Comparison of ENCODE assay signal across 8 cellular contexts in the genomic region with DNA sequence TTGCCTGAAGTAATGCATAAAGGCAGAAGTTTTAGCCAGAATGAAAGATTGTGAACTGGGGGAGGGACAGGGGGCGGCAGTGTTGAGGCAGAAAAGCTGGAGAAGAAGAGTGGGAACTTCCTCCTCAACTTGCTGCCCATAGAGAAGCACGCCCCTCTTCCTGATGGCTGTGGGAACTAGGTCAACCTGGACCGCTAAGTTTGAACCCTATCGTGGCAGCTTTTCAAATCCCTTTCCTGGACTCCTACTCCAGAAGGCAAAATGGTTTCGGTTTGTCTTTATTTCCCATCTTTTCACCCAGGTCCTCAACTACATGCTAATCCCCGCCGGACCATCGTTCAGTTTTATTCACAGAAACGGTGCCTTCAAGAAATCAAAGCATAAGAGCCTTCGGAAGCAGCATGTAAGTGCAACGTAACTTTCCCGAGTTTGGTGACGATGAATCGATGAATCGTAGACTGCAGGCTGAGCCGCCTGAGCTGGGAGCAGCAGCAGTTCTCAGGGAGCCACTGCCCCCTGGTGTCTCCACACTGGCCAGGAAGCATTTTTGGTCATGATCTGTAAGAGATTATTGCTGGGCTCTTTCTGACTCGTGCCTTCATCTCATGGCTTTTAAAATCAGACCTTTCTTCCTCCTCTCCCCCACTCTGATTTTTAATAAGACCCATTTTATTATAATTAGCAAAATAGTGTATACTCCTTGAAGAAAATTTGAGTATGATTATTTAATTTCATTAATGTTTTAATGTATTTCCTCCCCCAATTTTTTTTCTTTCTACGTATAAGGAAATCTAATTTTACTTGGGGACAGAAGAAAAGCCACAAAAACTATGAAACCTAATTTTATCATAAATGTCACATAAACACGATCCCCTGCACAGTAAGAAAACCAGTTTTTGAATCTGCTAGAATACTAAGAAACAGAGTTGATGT. TPM values are rescaled to one million over a fixed set of nuclear protein-coding genes. Genes with fewer than 3 reads are reported as not detected.
A peak's percentile ranks its signal among the peaks of the same experiment; 100 is the strongest.
DNase-seq lines count a peak whose midpoint lies in the region; TF ChIP-seq lines count a peak whose summit lies in the region.

No MANE protein-coding gene starts in this region.

- H3K27me3 ChIP-seq in HAP-1 (ENCODE audit: low read depth) (no peaks in the 10 kb centered on the region), MG63 (no peaks in the 10 kb centered on the region), SJCRH30 (no peaks in the 10 kb centered on the region), suprapubic skin (no peaks in the 10 kb centered on the region)

- TF ChIP-seq EP300 in suprapubic skin (IDR thresholded peaks at IDR 0.05), result peak; percentile 43

- peaks cover 4% of the 10 kb centered on the region for H3K4me1 ChIP-seq in HAP-1
- no peaks in the 10 kb centered on the region for H3K4me1 ChIP-seq in SJCRH30
- H3K4me1 ChIP-seq in suprapubic skin, result peaks cover 7% of the 10 kb centered on the region

- H3K4me3 ChIP-seq in HAP-1 (peak overlapping the region; percentile 39), MG63 (peak overlapping the region; percentile 61), SJCRH30 (peak overlapping the region; percentile 56), suprapubic skin (peak overlapping the region; percentile 66)

- 8% methylated on average over 19 of the region's 19 CpGs for WGBS in suprapubic skin

- DNase-seq in G401 (ENCODE audit: low spot score) (peak; percentile 60), HAP-1 (ENCODE audit: low spot score in 2 of 2) (peak; percentile 88 to 89), MG63 (peak; percentile 76), SJCRH30 (peak; percentile 77 to 89), germinal center (ENCODE audit: low spot score) (peak; percentile 71), nucleus accumbens (lab: John Stamatoyannopoulos, UW) (peak in 55 of 56 donors; percentile 15 to 90 (median 66)), suprapubic skin (ENCODE audit: low spot score in 2 of 2) (peak; percentile 81 to 88)
- DNase-seq in activated naive CD4-positive, alpha-beta T cell treated with Interleukin-2 at 50 U/mL for 16 hours, result peak; percentile 88

- TF ChIP-seq CTCF in suprapubic skin (IDR thresholded peaks at IDR 0.05), result peak; percentile 63 to 86

- H3K27ac ChIP-seq in SJCRH30 (no peak overlapping the region), suprapubic skin (peak overlapping the region; percentile 43)

- no peak for TF ChIP-seq POLR2A in suprapubic skin (IDR thresholded peaks at IDR 0.05)

- H3K36me3 ChIP-seq in HAP-1 (replicated peaks), result no peaks in the 10 kb centered on the region
- H3K36me3 ChIP-seq in MG63, result no peaks in the 10 kb centered on the region
- H3K36me3 ChIP-seq in SJCRH30, result no peaks in the 10 kb centered on the region
- H3K36me3 ChIP-seq in suprapubic skin, result no peaks in the 10 kb centered on the region

- H3K9me3 ChIP-seq in HAP-1 (no peaks in the 10 kb centered on the region), MG63 (no peaks in the 10 kb centered on the region), SJCRH30 (replicated peaks) (no peaks in the 10 kb centered on the region), suprapubic skin (no peaks in the 10 kb centered on the region)

- in situ Hi-C loops in G401 (cut with HindIII; ENCODE audit: low sequenced_read_pairs) (no loop called here), HAP-1 (cut with MboI; ENCODE audit: low sequenced_read_pairs) (no loop called here)

RNA-seq across cellular contexts. Expression of gene SPINK2, which starts 21.4 kb away (rescaled TPM):
- total RNA-seq in G401 (2014; rRNA removed; shearing (Covaris generic)), result not detected in 2 replicates
- not detected in 2 replicates for total RNA-seq in MG63 (2014; rRNA removed; shearing (Covaris generic); ENCODE audit: low replicate concordance)
- total RNA-seq in SJCRH30 (2014; rRNA removed; shearing (Covaris generic)), result not detected in 2 replicates
- total RNA-seq in suprapubic skin, result not detected
